11 cellular contexts compared by ENCODE assay signal in the genomic region with DNA sequence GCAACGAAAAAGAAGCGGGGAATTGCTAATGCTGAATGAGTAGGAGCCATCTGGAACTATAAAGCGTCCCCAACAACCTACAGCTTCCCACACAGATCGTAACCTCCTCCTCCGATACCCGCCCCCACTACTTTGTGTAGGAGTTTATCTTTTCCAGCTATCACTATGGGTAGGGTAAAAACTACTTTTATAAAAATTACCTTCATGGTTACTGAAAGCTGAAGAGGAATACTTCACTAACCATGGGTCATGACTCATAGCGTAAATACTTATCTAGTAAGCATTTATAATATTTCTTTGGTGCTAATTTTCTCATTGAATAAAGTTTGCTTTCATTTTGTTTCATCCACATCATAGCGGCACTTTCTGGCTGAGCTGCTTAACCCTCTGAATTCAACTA.
DNase-seq lines count a peak whose midpoint lies in the region; ATAC-seq lines count a peak whose summit lies in the region.
"Had no signal": no experiment of that assay in that cellular context is flagged by ENCODE, and none has a peak within 500 bp of the region (broad histone marks: within the 10 kb centered on the region; RNA-seq: fewer than 3 reads in every experiment).

No MANE protein-coding gene starts in this region.

- intact Hi-C loops in activated T-helper 1 cell treated with anti-CD3 and anti-CD28 coated beads, Interleukin-12 subunit alpha, Interleukin-12 subunit beta, Interleukin-2, Interleukin-4 antibody, amounts not matched to agents 30 ng/mL and 10 ng/mL and 1 ng/mL, durations not matched to agents 14 hours and 24 hours and 36 hours (cut with micrococcal nuclease): loop anchor here (1.0 to 5.0 kb wide), 5 partner anchors 9 to 91 kb away; no protein-coding TSS in a partner anchor

- in situ Hi-C loops in ACHN (cut with HindIII; ENCODE audit: low pct_ligation_motif_present, low pct_unique_long_range_greater_than_20kb, low sequenced_read_pairs) (no loop called here), KBM-7 (cut with MboI; ENCODE audit: low pct_unique_long_range_greater_than_20kb, low sequenced_read_pairs) (no loop called here)

- H3K27ac Mint-ChIP-seq in activated T-helper 1 cell treated with anti-CD3 and anti-CD28 coated beads, Interleukin-12 subunit alpha, Interleukin-12 subunit beta, Interleukin-2, Interleukin-4 antibody, amounts not matched to agents 30 ng/mL and 10 ng/mL and 1 ng/mL, durations not matched to agents 14 hours and 24 hours and 36 hours: peak overlapping the region; percentile 25

- no peaks in the 10 kb centered on the region for H3K36me3 Mint-ChIP-seq in activated T-helper 1 cell treated with anti-CD3 and anti-CD28 coated beads, Interleukin-12 subunit alpha, Interleukin-12 subunit beta, Interleukin-2, Interleukin-4 antibody, amounts not matched to agents 30 ng/mL and 10 ng/mL and 1 ng/mL, durations not matched to agents 14 hours and 24 hours and 36 hours (ENCODE audit: low read depth)

- ATAC-seq in HG02759 (IDR thresholded peaks at IDR 0.05; ENCODE audit: unreplicated experiment): peak; percentile 74
- ATAC-seq: HCT116, left cardiac atrium had no signal

- no peaks in the 10 kb centered on the region for H3K9me3 Mint-ChIP-seq in activated T-helper 1 cell treated with anti-CD3 and anti-CD28 coated beads, Interleukin-12 subunit alpha, Interleukin-12 subunit beta, Interleukin-2, Interleukin-4 antibody, amounts not matched to agents 30 ng/mL and 10 ng/mL and 1 ng/mL, durations not matched to agents 14 hours and 24 hours and 36 hours

- peaks cover 20% of the 10 kb centered on the region for H3K4me1 Mint-ChIP-seq in activated T-helper 1 cell treated with anti-CD3 and anti-CD28 coated beads, Interleukin-12 subunit alpha, Interleukin-12 subunit beta, Interleukin-2, Interleukin-4 antibody, amounts not matched to agents 30 ng/mL and 10 ng/mL and 1 ng/mL, durations not matched to agents 14 hours and 24 hours and 36 hours (ENCODE audit: low read depth)

- DNase-seq in activated T-cell treated with anti-CD3 and anti-CD28 coated beads for 4 hours (peak; percentile 34), ACHN (no peak), KBM-7 (no peak), NCI-H146 (lab: John Stamatoyannopoulos, UW) (no peak)
- no peak for DNase-seq in activated T-cell treated with anti-CD3 and anti-CD28 coated beads, Interleukin-2, amount 50 U/mL, for 1 hour
- no peak for DNase-seq in activated T-helper 1 cell treated with anti-CD3 and anti-CD28 coated beads, Interleukin-12 subunit alpha, Interleukin-12 subunit beta, Interleukin-2, Interleukin-4 antibody, amounts not matched to agents 30 ng/mL and 10 ng/mL and 1 ng/mL, durations not matched to agents 14 hours and 24 hours and 36 hours (ENCODE audit: low spot score)
- DNase-seq in stimulated activated CD4-positive, alpha-beta T cell treated with anti-CD3 and anti-CD28 coated beads, Interleukin-2, amount 100 ng/mL, for 4 hours (ENCODE audit: low read depth): peak; percentile 55
- DNase-seq: left cardiac atrium, NCI-H2227 treated with DMSO at 0.1 percent for 48 hours had no signal

- peak overlapping the region; percentile 8 for H3K4me3 Mint-ChIP-seq in activated T-helper 1 cell treated with anti-CD3 and anti-CD28 coated beads, Interleukin-12 subunit alpha, Interleukin-12 subunit beta, Interleukin-2, Interleukin-4 antibody, amounts not matched to agents 30 ng/mL and 10 ng/mL and 1 ng/mL, durations not matched to agents 14 hours and 24 hours and 36 hours

- no peaks in the 10 kb centered on the region for H3K27me3 Mint-ChIP-seq in activated T-helper 1 cell treated with anti-CD3 and anti-CD28 coated beads, Interleukin-12 subunit alpha, Interleukin-12 subunit beta, Interleukin-2, Interleukin-4 antibody, amounts not matched to agents 30 ng/mL and 10 ng/mL and 1 ng/mL, durations not matched to agents 14 hours and 24 hours and 36 hours (ENCODE audit: insufficient read depth)

Comparison
In these comparisons a context has a peak if more than half of its experiments do, and no peak if none do; other contexts are left out.
1. DNase-seq: peak in activated T-cell treated with anti-CD3 and anti-CD28 coated beads for 4 hours (single experiment) and stimulated activated CD4-positive, alpha-beta T cell treated with anti-CD3 and anti-CD28 coated beads, Interleukin-2, amount 100 ng/mL, for 4 hours (single experiment); none in activated T-cell treated with anti-CD3 and anti-CD28 coated beads, Interleukin-2, amount 50 U/mL, for 1 hour (single experiment), activated T-helper 1 cell treated with anti-CD3 and anti-CD28 coated beads, Interleukin-12 subunit alpha, Interleukin-12 subunit beta, Interleukin-2, Interleukin-4 antibody, amounts not matched to agents 30 ng/mL and 10 ng/mL and 1 ng/mL, durations not matched to agents 14 hours and 24 hours and 36 hours (single experiment), ACHN (single experiment), KBM-7 (single experiment) and NCI-H146 (single experiment).